Comparison of ENCODE assay signal across 8 cellular contexts in the genomic region with DNA sequence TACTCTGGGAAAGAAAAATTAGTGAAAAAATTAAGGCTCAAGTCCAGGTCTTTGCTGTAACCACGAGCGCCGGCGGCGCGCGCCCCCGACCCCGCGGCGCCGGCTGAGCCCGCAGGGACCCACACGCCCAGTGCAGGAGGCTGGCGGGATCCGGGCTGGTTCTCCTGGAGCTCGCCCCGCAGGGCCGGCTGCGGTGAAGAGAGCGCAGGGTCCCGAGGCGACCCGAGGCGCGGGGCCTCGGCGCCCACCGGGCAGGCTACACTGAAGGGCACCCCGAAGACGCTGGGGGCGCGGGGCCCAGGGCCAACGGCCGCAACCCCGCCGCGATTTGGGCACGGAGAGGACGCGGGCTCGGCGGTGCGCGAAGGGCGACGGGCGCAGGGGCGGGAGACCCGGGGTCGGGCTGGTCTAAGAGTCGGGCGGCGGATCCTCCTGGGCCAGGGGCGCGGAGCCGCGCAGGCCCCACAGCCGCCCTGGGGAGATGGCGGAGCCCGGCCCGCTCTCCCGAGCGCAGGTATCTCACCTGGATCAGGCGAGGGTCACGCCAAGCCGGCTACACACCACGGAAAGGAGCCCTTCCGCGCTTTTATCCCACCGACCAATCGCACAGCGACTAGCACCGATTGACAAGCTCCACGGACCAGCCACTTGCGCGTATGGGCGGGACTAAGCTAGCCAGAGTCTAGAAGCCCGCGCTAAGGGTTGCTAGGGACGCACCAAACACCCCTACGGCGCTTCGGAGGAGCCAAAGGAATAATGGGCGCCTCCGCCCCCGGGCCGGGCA. TPM values are rescaled to one million over a fixed set of nuclear protein-coding genes. Genes with fewer than 3 reads are reported as not detected.
DNase-seq lines count a peak whose midpoint lies in the region; ATAC-seq lines count a peak whose summit lies in the region.

A gene (minus strand): TSS at position 582 of the 784 bp plus-strand sequence. CDS start 6,440 bp downstream, outside the sequence.

- H3K27ac Mint-ChIP-seq in activated CD4-positive, alpha-beta T cell treated with anti-CD3 and anti-CD28 coated beads, Interleukin-2, amount 10 ng/mL, durations not matched to agents 24 days and 14 days: peak within 1 kb of the TSS; percentile 97

- ATAC-seq in GM19351 (IDR thresholded peaks at IDR 0.05; ENCODE audit: unreplicated experiment): peak; percentile 81
- ATAC-seq in HG03520 (IDR thresholded peaks at IDR 0.05; ENCODE audit: unreplicated experiment): peak; percentile 73
- ATAC-seq in left lobe of liver: peak; percentile 90

- H3K4me1 Mint-ChIP-seq in activated CD4-positive, alpha-beta T cell treated with anti-CD3 and anti-CD28 coated beads, Interleukin-2, amount 10 ng/mL, durations not matched to agents 24 days and 14 days: peaks cover 46% of the 10 kb centered on the region

- peaks cover 11% of the 10 kb centered on the region for H3K36me3 Mint-ChIP-seq in activated CD4-positive, alpha-beta T cell treated with anti-CD3 and anti-CD28 coated beads, Interleukin-2, amount 10 ng/mL, durations not matched to agents 24 days and 14 days (ENCODE audit: low read depth)

- no peaks in the 10 kb centered on the region for H3K9me3 Mint-ChIP-seq in activated CD4-positive, alpha-beta T cell treated with anti-CD3 and anti-CD28 coated beads, Interleukin-2, amount 10 ng/mL, durations not matched to agents 24 days and 14 days

- DNase-seq in C1 segment of cervical spinal cord (lab: John Stamatoyannopoulos, UW) (peak; percentile 35 to 90 (median 84)), NCI-H69 (lab: John Stamatoyannopoulos, UW) (peak; percentile 97), dedifferentiated amniotic fluid mesenchymal stem cell (ENCODE audit: extremely low spot score) (peak; percentile 95), left lobe of liver (ENCODE audit: low spot score) (peak; percentile 95)
- DNase-seq in activated CD4-positive, alpha-beta T cell treated with anti-CD3 and anti-CD28 coated beads, Interleukin-2, amount 10 ng/mL, durations not matched to agents 24 days and 14 days: peak; percentile 98
- peak; percentile 93 to 94 for DNase-seq in stimulated activated CD4-positive, alpha-beta T cell treated with anti-CD3 and anti-CD28 coated beads, Interleukin-2, amount 100 ng/mL, for 24 hours

- H3K27me3 Mint-ChIP-seq in activated CD4-positive, alpha-beta T cell treated with anti-CD3 and anti-CD28 coated beads, Interleukin-2, amount 10 ng/mL, durations not matched to agents 24 days and 14 days: no peaks in the 10 kb centered on the region

- H3K4me3 Mint-ChIP-seq in activated CD4-positive, alpha-beta T cell treated with anti-CD3 and anti-CD28 coated beads, Interleukin-2, amount 10 ng/mL, durations not matched to agents 24 days and 14 days: peak within 1 kb of the TSS; percentile 96

- intact Hi-C loops in activated CD4-positive, alpha-beta T cell treated with anti-CD3 and anti-CD28 coated beads, Interleukin-2, amount 10 ng/mL, durations not matched to agents 24 days and 14 days (cut with micrococcal nuclease): loop anchor here (1.0 to 5.0 kb wide), 3 partner anchors 22 to 582 kb away; a partner anchor contains a TSS

RNA-seq across cellular contexts. Expression of the gene that starts here (rescaled TPM):
- 87.5 and 92.0 TPM in 2 replicates for total RNA-seq in activated CD4-positive, alpha-beta T cell treated with anti-CD3 and anti-CD28 coated beads, Interleukin-2, amount 10 ng/mL, durations not matched to agents 24 days and 14 days
- total RNA-seq in left lobe of liver: 5.0 TPM

Comparison
In these comparisons a context has a peak if more than half of its experiments do, and no peak if none do; other contexts are left out.
1. Peak in every context shown above with its lines: DNase-seq and ATAC-seq.
2. RNA of the gene that starts here (total RNA-seq): 87.5 to 92.0 TPM in activated CD4-positive, alpha-beta T cell treated with anti-CD3 and anti-CD28 coated beads, Interleukin-2, amount 10 ng/mL, durations not matched to agents 24 days and 14 days; 5.0 TPM in left lobe of liver (single experiment); every median in the first group is over 10 times any median in the second.